1 cellular context compared by ENCODE assay signal in the genomic region with DNA sequence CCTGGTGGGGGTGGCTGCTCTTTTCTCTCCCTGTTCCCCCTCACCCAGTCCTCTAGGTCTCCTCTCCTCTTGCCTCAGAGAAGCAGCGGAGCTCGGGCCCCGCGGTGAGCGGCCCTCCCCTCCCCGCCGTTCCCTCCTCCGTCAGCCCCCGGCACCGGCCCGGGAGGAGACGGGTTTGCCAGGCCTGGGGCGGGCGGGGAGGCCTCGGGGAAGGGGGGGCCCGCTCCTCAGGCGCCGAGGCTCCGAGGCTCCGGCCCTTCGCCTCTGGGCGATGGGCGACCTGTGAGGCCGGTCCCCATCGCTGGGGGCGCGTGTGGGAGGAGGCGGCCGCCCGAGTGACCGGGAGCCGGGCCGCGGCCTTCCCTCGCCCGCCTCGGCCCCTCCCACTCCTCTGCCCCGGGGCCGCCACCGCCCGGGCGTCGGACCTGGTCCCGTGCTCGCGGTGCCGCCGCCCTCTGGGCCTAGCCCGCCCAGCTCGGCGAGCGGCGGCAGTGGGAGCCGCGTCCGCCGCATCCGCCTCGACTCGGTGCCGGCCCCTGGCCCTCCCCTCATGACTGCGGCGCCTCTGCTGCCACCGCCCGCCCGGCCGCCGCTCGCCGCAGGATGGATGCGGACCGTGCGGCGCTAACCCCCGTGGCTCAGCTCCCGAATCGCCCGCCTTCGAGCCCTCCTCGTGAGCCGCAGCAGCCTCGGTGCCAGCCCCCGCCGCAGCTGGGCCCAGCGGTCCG.
TF ChIP-seq lines count a peak whose summit lies in the region.

No MANE protein-coding gene starts in this region.

TF ChIP-seq in H1, 55 proteins besides CTCF, POLR2A, EP300 and RAD21 (continued from another document):
- TF ChIP-seq SUZ12 (IDR thresholded peaks at IDR 0.05; ENCODE audit: low read length): no peak
- TF ChIP-seq MAFK (IDR thresholded peaks at IDR 0.05; ENCODE audit: low read depth, low read length): no peak
- TF ChIP-seq CHD2 (IDR thresholded peaks at IDR 0.05; ENCODE audit: low read length): no peak
- TF ChIP-seq KDM4A (IDR thresholded peaks at IDR 0.05; ENCODE audit: low read depth, low read length, severe bottlenecking): peak; percentile 41
- TF ChIP-seq HDAC6 (IDR thresholded peaks at IDR 0.05; ENCODE audit: low read depth, low read length): no peak
- TF ChIP-seq PHF8 (conservative IDR thresholded peaks at IDR 0.05; ENCODE audit: low read depth, low read length): peak; percentile 80
- TF ChIP-seq JUND (IDR thresholded peaks at IDR 0.05; ENCODE audit: low read length): no peak
- TF ChIP-seq RBBP5 (IDR thresholded peaks at IDR 0.05; ENCODE audit: borderline replicate concordance, low read depth, low read length): peak; percentile 83; the same call in 1 of the 2 replicates
- TF ChIP-seq HDAC2 (IDR thresholded peaks at IDR 0.05; ENCODE audit: borderline replicate concordance in 1 of 2, low read depth in 2 of 2, low read length in 2 of 2): no peak
- TF ChIP-seq SIN3A (conservative IDR thresholded peaks at IDR 0.05 in 1 of 2, IDR thresholded peaks at IDR 0.05 in 1 of 2; ENCODE audit: low read depth in 1 of 2, low read length in 2 of 2): peak in 1 of 2 experiments; percentile 48; a peak in 1 of 4 replicates
- no peak for TF ChIP-seq MAX (IDR thresholded peaks at IDR 0.05)
- no peak for TF ChIP-seq GTF2F1 (IDR thresholded peaks at IDR 0.05; ENCODE audit: borderline replicate concordance, low read depth, low read length)
